ENCODE assay signal across 9 cellular contexts in genomic region chr1:248824701-248825100, GRCh38. TPM values are rescaled to one million over a fixed set of nuclear protein-coding genes. Genes with fewer than 3 reads are reported as not detected.
A peak's percentile ranks its signal among the peaks of the same experiment; 100 is the strongest.
DNase-seq lines count a peak whose midpoint lies in the region; ATAC-seq and TF ChIP-seq lines count a peak whose summit lies in the region.
"Had no signal": no experiment of that assay in that cellular context is flagged by ENCODE, and none has a peak within 500 bp of the region (broad histone marks: within the 10 kb centered on the region; RNA-seq: fewer than 3 reads in every experiment).

No MANE protein-coding gene starts in this region.

- H3K4me1 ChIP-seq in CD4-positive, CD25-positive, alpha-beta regulatory T cell (ENCODE audit: control insufficient read depth, insufficient read depth, low read length, poor library complexity, severe bottlenecking): peaks cover 63% of the 10 kb centered on the region
- H3K4me1 ChIP-seq in OCI-LY3 (ENCODE audit: low read length) (peaks cover 17% of the 10 kb centered on the region), endodermal cell (ENCODE audit: control insufficient read depth, insufficient read depth, low read length) (peaks cover 5% of the 10 kb centered on the region), neural progenitor cell (peaks cover 14% of the 10 kb centered on the region)

- H3K9me3 Mint-ChIP-seq in CD4-positive, CD25-positive, alpha-beta regulatory T cell: peaks cover 0 to 1% (median 0%) of the 10 kb centered on the region in 7 donors
- no peaks in the 10 kb centered on the region for H3K9me3 Mint-ChIP-seq in endodermal cell
- H3K9me3 Mint-ChIP-seq in neural progenitor cell: no peaks in the 10 kb centered on the region

- H3K36me3 ChIP-seq in CD4-positive, CD25-positive, alpha-beta regulatory T cell (ENCODE audit: control insufficient read depth, insufficient read depth, low read length): peaks cover 28% of the 10 kb centered on the region
- H3K36me3 ChIP-seq in OCI-LY3 (replicated peaks; ENCODE audit: low read depth, low read length): peaks cover 38% of the 10 kb centered on the region
- H3K36me3 ChIP-seq in endodermal cell (ENCODE audit: control insufficient read depth, insufficient read depth, low read length): peaks cover 43% of the 10 kb centered on the region
- H3K36me3 ChIP-seq in neural progenitor cell: no peaks in the 10 kb centered on the region

- no peaks in the 10 kb centered on the region for H3K27me3 ChIP-seq in CD4-positive, CD25-positive, alpha-beta regulatory T cell (ENCODE audit: control insufficient read depth, insufficient read depth, low read length)
- H3K27me3 ChIP-seq in OCI-LY3 (ENCODE audit: low read depth, low read length) (no peaks in the 10 kb centered on the region), endodermal cell (ENCODE audit: control insufficient read depth, insufficient read depth, low read length, poor library complexity, severe bottlenecking) (no peaks in the 10 kb centered on the region), neural progenitor cell (no peaks in the 10 kb centered on the region)

- 92% methylated on average over 3 of the region's 3 CpGs; no CpG with 5 or more reads in 1 of the 2 experiments for WGBS in endodermal cell (ENCODE audit: insufficient coverage in 1 of 2, insufficient read length in 1 of 2), 2 experiments

- H3K4me3 Mint-ChIP-seq in CD4-positive, CD25-positive, alpha-beta regulatory T cell: peak overlapping the region; percentile 95 to 99 (median 98)
- H3K4me3 Mint-ChIP-seq in endodermal cell: peak overlapping the region; percentile 95
- peak overlapping the region; percentile 93 for H3K4me3 Mint-ChIP-seq in neural progenitor cell

- no peak for ATAC-seq in CD4-positive, CD25-positive, alpha-beta regulatory T cell (ENCODE audit: low read depth in 2 of 2)
- no peak for ATAC-seq in HG03442 (IDR thresholded peaks at IDR 0.05; ENCODE audit: unreplicated experiment)

- H3K9ac ChIP-seq in OCI-LY3 (ENCODE audit: low read length) (peak overlapping the region; percentile 91), endodermal cell (ENCODE audit: extremely low read depth, low read length, poor library complexity, severe bottlenecking) (no peak overlapping the region), neural progenitor cell (no peak overlapping the region)

- H3K36me3 Mint-ChIP-seq in CD4-positive, CD25-positive, alpha-beta regulatory T cell: peaks cover 34% of the 10 kb centered on the region
- H3K36me3 Mint-ChIP-seq in endodermal cell (ENCODE audit: low read depth) (peaks cover 30% of the 10 kb centered on the region), neural progenitor cell (peaks cover 6% of the 10 kb centered on the region)

- H3K27ac ChIP-seq in CD4-positive, CD25-positive, alpha-beta regulatory T cell (ENCODE audit: insufficient read depth, low read length, poor library complexity, severe bottlenecking): no peak overlapping the region
- no peak overlapping the region for H3K27ac ChIP-seq in OCI-LY3 (ENCODE audit: low read length)
- no peak overlapping the region for H3K27ac ChIP-seq in endodermal cell (ENCODE audit: low read depth, low read length)
- no peak overlapping the region for H3K27ac ChIP-seq in neural progenitor cell

- peaks cover 4 to 73% (median 53%) of the 10 kb centered on the region in 4 donors for H3K4me1 Mint-ChIP-seq in CD4-positive, CD25-positive, alpha-beta regulatory T cell
- peaks cover 19% of the 10 kb centered on the region for H3K4me1 Mint-ChIP-seq in endodermal cell
- H3K4me1 Mint-ChIP-seq in neural progenitor cell: peaks cover 30% of the 10 kb centered on the region

- TF ChIP-seq CTCF in OCI-LY3 (IDR thresholded peaks at IDR 0.05; ENCODE audit: low read depth, low read length) (no peak), endodermal cell (conservative IDR thresholded peaks at IDR 0.05) (no peak), neural progenitor cell (IDR thresholded peaks at IDR 0.05) (no peak)

- peaks cover 8% of the 10 kb centered on the region for H3K27me3 Mint-ChIP-seq in CD4-positive, CD25-positive, alpha-beta regulatory T cell
- H3K27me3 Mint-ChIP-seq in endodermal cell (ENCODE audit: insufficient read depth): no peaks in the 10 kb centered on the region
- H3K27me3 Mint-ChIP-seq in neural progenitor cell (ENCODE audit: insufficient read depth, low read depth): no peaks in the 10 kb centered on the region

- H3K4me3 ChIP-seq in CD4-positive, CD25-positive, alpha-beta regulatory T cell (ENCODE audit: low read depth, low read length): peak overlapping the region; percentile 96
- H3K4me3 ChIP-seq in OCI-LY3 (ENCODE audit: low read length): peak overlapping the region; percentile 86
- H3K4me3 ChIP-seq in endodermal cell (ENCODE audit: low read length): peak overlapping the region; percentile 97
- H3K4me3 ChIP-seq in neural progenitor cell: peak overlapping the region; percentile 86

- peaks cover 7% of the 10 kb centered on the region for H3F3A ChIP-seq in neural progenitor cell (ENCODE audit: low read depth)

- H3K27ac Mint-ChIP-seq in CD4-positive, CD25-positive, alpha-beta regulatory T cell: peak overlapping the region in 2 of 3 donors; percentile 99
- H3K27ac Mint-ChIP-seq in endodermal cell (peak overlapping the region; percentile 98), neural progenitor cell (no peak overlapping the region)

- peaks cover 14% of the 10 kb centered on the region for H4K20me1 ChIP-seq in OCI-LY3 (ENCODE audit: insufficient read depth, low read length)
- H4K20me1 ChIP-seq in neural progenitor cell (ENCODE audit: low read depth): peaks cover 6% of the 10 kb centered on the region

- H3K4me2 ChIP-seq in OCI-LY3 (ENCODE audit: low read length) (peak overlapping the region; percentile 95), neural progenitor cell (peak overlapping the region; percentile 89)

- no peak for DNase-seq in CD4-positive, CD25-positive, alpha-beta regulatory T cell
- DNase-seq in endodermal cell (no peak), neural progenitor cell (ENCODE audit: low spot score) (no peak), NCI-H82 treated with DMSO at 0.1 percent for 48 hours (lab: John Stamatoyannopoulos, UW; ENCODE audit: unreplicated experiment) (no peak), DMS53 (lab: John Stamatoyannopoulos, UW) (no peak), nucleus accumbens (lab: John Stamatoyannopoulos, UW) (no peak)
- DNase-seq: stimulated activated CD4-positive, alpha-beta T cell treated with anti-CD3 and anti-CD28 coated beads, Interleukin-12 subunit alpha, Interleukin-12 subunit beta, amount 100 ng/mL, for 4 hours had no signal

- H3K9me3 ChIP-seq in CD4-positive, CD25-positive, alpha-beta regulatory T cell (ENCODE audit: control insufficient read depth in 2 of 2, low read length in 2 of 2): no peaks in the 10 kb centered on the region
- H3K9me3 ChIP-seq in OCI-LY3 (ENCODE audit: insufficient read depth, low read length): no peaks in the 10 kb centered on the region
- no peaks in the 10 kb centered on the region for H3K9me3 ChIP-seq in endodermal cell (ENCODE audit: control insufficient read depth, low read length)
- H3K9me3 ChIP-seq in neural progenitor cell (ENCODE audit: low read depth): no peaks in the 10 kb centered on the region

- H3K79me2 ChIP-seq in OCI-LY3 (ENCODE audit: low read length): peaks cover 33% of the 10 kb centered on the region
- peaks cover 58% of the 10 kb centered on the region for H3K79me2 ChIP-seq in neural progenitor cell (ENCODE audit: low read depth)

- H2AFZ ChIP-seq in OCI-LY3 (ENCODE audit: low read depth, low read length) (no peak overlapping the region), neural progenitor cell (replicated peaks) (no peak overlapping the region)

RNA-seq across cellular contexts. Expression of gene SH3BP5L, which starts 1.0 kb away (rescaled TPM):
- total RNA-seq in CD4-positive, CD25-positive, alpha-beta regulatory T cell: 18.3 TPM
- 1 to 10 TPM; 2.2 to 6.5 (median 4.5) TPM for polyA plus RNA-seq in CD4-positive, CD25-positive, alpha-beta regulatory T cell
- total RNA-seq in endodermal cell: 10 to 100 TPM; 27.2 to 30.2 TPM
- 19.6 TPM for polyA plus RNA-seq in endodermal cell (2013, experiment 1 of 2)
- 19.0 TPM for polyA plus RNA-seq in endodermal cell (2013, experiment 2 of 2)
- 9.6 and 30.8 TPM in 2 replicates for total RNA-seq in neural progenitor cell (ENCODE audit: low replicate concordance)

RNA-seq across cellular contexts. Expression of gene ZNF672, which starts 13.3 kb away (rescaled TPM):
- total RNA-seq in CD4-positive, CD25-positive, alpha-beta regulatory T cell: 39.1 TPM
- polyA plus RNA-seq in CD4-positive, CD25-positive, alpha-beta regulatory T cell: 10 to 100 TPM; 24.8 to 33.3 (median 27.5) TPM
- total RNA-seq in endodermal cell (10 to 100 TPM; 33.6 to 40.5 TPM), neural progenitor cell (ENCODE audit: low replicate concordance) (16.9 and 35.5 TPM in 2 replicates)
- polyA plus RNA-seq in endodermal cell (2013, experiment 1 of 2): 26.2 TPM
- 25.0 TPM for polyA plus RNA-seq in endodermal cell (2013, experiment 2 of 2)

RNA-seq across cellular contexts. Expression of gene ZNF692, which starts 34.2 kb away (rescaled TPM):
- total RNA-seq in CD4-positive, CD25-positive, alpha-beta regulatory T cell: 50.6 TPM
- 1 to 10 TPM; 6.0 to 9.8 (median 7.2) TPM for polyA plus RNA-seq in CD4-positive, CD25-positive, alpha-beta regulatory T cell
- 10 to 100 TPM; 47.6 to 50.3 TPM for total RNA-seq in endodermal cell
- 79.3 TPM for polyA plus RNA-seq in endodermal cell (2013, experiment 1 of 2)
- 69.4 TPM for polyA plus RNA-seq in endodermal cell (2013, experiment 2 of 2)
- 37.8 and 84.9 TPM in 2 replicates for total RNA-seq in neural progenitor cell (ENCODE audit: low replicate concordance)
